ENCODE assay signal across 20 cellular contexts in genomic region chr15:25243800-25244097, GRCh38.
DNase-seq lines count a peak whose midpoint lies in the region; ATAC-seq and TF ChIP-seq lines count a peak whose summit lies in the region.
"Had no signal": no experiment of that assay in that cellular context is flagged by ENCODE, and none has a peak within 500 bp of the region (broad histone marks: within the 10 kb centered on the region; RNA-seq: fewer than 3 reads in every experiment).

No MANE protein-coding gene starts in this region.

- H3K4me3 ChIP-seq in upper lobe of right lung (no peak overlapping the region), prostate gland (no peak overlapping the region)
- H3K4me3 ChIP-seq: mucosa of descending colon, tibial nerve had no signal

- no peaks in the 10 kb centered on the region for H3K9me3 ChIP-seq in upper lobe of right lung
- H3K9me3 ChIP-seq in prostate gland, result no peaks in the 10 kb centered on the region

- peak; percentile 20 for DNase-seq in Right ventricle myocardium superior
- no peak for DNase-seq in Right ventricle myocardium inferior (ENCODE audit: missing footprints)
- DNase-seq in glutamatergic neuron, result peak; percentile 4
- peak; percentile 84 for DNase-seq in osteocyte (ENCODE audit: extremely low spot score, unreplicated experiment)
- DNase-seq in upper lobe of right lung, result peak; percentile 51
- DNase-seq in GM10266 (ENCODE audit: extremely low spot score), result no peak
- DNase-seq in prostate gland (ENCODE audit: low spot score), result no peak
- no peak for DNase-seq in G401 (ENCODE audit: low spot score)
- DNase-seq: activated CD4-positive, alpha-beta T cell treated with anti-CD3 and anti-CD28 coated beads, Interleukin-2, amount 10 ng/mL, durations not matched to agents 7 days and 5 days; activated T-cell treated with anti-CD3 and anti-CD28 coated beads, Interleukin-2, amount 50 U/mL, for 72 hours; Karpas-422; NCI-H1436; NCI-H2107; NCI-H446; stimulated activated CD4-positive, alpha-beta T cell treated with anti-CD3 and anti-CD28 coated beads, Interleukin-1b, Interleukin-23, amount 100 ng/mL, for 48 hours had no signal

- no peaks in the 10 kb centered on the region for H3K27me3 ChIP-seq in upper lobe of right lung
- no peaks in the 10 kb centered on the region for H3K27me3 ChIP-seq in prostate gland (replicated peaks; ENCODE audit: insufficient read depth)
- H3K27me3 ChIP-seq: tibial nerve had no signal

- H3K27me3 Mint-ChIP-seq in glutamatergic neuron (ENCODE audit: unreplicated experiment), result peaks cover 2% of the 10 kb centered on the region
- H3K27me3 Mint-ChIP-seq in osteocyte (ENCODE audit: unreplicated experiment), result no peaks in the 10 kb centered on the region
- H3K27me3 Mint-ChIP-seq: activated CD4-positive, alpha-beta T cell treated with anti-CD3 and anti-CD28 coated beads, Interleukin-2, amount 10 ng/mL, durations not matched to agents 7 days and 5 days; B cell; central memory CD8-positive, alpha-beta T cell had no signal

- H3K4me1 ChIP-seq in upper lobe of right lung (no peaks in the 10 kb centered on the region), prostate gland (replicated peaks) (no peaks in the 10 kb centered on the region)
- H3K4me1 ChIP-seq: tibial nerve had no signal

- in situ Hi-C loops in G401 (cut with HindIII; ENCODE audit: low sequenced_read_pairs), result no loop called here

- H3K9me3 Mint-ChIP-seq in glutamatergic neuron (ENCODE audit: unreplicated experiment) (peaks cover 2% of the 10 kb centered on the region), osteocyte (ENCODE audit: unreplicated experiment) (peaks cover 11% of the 10 kb centered on the region)
- H3K9me3 Mint-ChIP-seq: central memory CD8-positive, alpha-beta T cell had no signal

- ATAC-seq in Right ventricle myocardium superior (ENCODE audit: poor library complexity) (no peak), Right ventricle myocardium inferior (no peak), upper lobe of right lung (no peak)
- ATAC-seq: activated naive CD4-positive, alpha-beta T cell treated with anti-CD3 and anti-CD28 coated beads, Interleukin-2, amount 50 U/mL, for 72 hours; activated T-cell treated with anti-CD3 and anti-CD28 coated beads, Interleukin-2, amount 50 U/mL, for 72 hours; mucosa of descending colon had no signal

- TF ChIP-seq CTCF in glutamatergic neuron (IDR thresholded peaks at IDR 0.05; ENCODE audit: partially characterized antibody, unreplicated experiment) (no peak), osteocyte (IDR thresholded peaks at IDR 0.05) (no peak), upper lobe of right lung (IDR thresholded peaks at IDR 0.05) (no peak), GM10266 (IDR thresholded peaks at IDR 0.05; ENCODE audit: control insufficient read depth, insufficient read depth, low read depth, missing control alignments) (no peak), prostate gland (IDR thresholded peaks at IDR 0.05) (no peak)

- 93% methylated on average over 7 of the region's 7 CpGs for WGBS in prostate gland

- H3K4me3 Mint-ChIP-seq in glutamatergic neuron (ENCODE audit: unreplicated experiment) (no peak overlapping the region), osteocyte (ENCODE audit: unreplicated experiment) (no peak overlapping the region)
- H3K4me3 Mint-ChIP-seq: activated CD4-positive, alpha-beta T cell treated with anti-CD3 and anti-CD28 coated beads, Interleukin-2, amount 10 ng/mL, durations not matched to agents 7 days and 5 days; activated T-cell treated with anti-CD3 and anti-CD28 coated beads, Interleukin-2, amount 50 U/mL, for 72 hours; B cell; central memory CD8-positive, alpha-beta T cell had no signal

- H3K27ac ChIP-seq in upper lobe of right lung (no peak overlapping the region), prostate gland (no peak overlapping the region)
- H3K27ac ChIP-seq: tibial nerve had no signal

- H3K27ac Mint-ChIP-seq in glutamatergic neuron (ENCODE audit: unreplicated experiment) (no peak overlapping the region), osteocyte (ENCODE audit: unreplicated experiment) (no peak overlapping the region)
- H3K27ac Mint-ChIP-seq: activated CD4-positive, alpha-beta T cell treated with anti-CD3 and anti-CD28 coated beads, Interleukin-2, amount 10 ng/mL, durations not matched to agents 7 days and 5 days; activated naive CD4-positive, alpha-beta T cell treated with anti-CD3 and anti-CD28 coated beads, Interleukin-2, amount 50 U/mL, for 72 hours; activated T-cell treated with anti-CD3 and anti-CD28 coated beads, Interleukin-2, amount 50 U/mL, for 72 hours; B cell had no signal

- H3K36me3 Mint-ChIP-seq in glutamatergic neuron (ENCODE audit: unreplicated experiment) (peaks cover 4% of the 10 kb centered on the region), osteocyte (ENCODE audit: unreplicated experiment) (no peaks in the 10 kb centered on the region)

- intact Hi-C loops in Right ventricle myocardium superior (cut with DNase I), result no loop called here
- intact Hi-C loops in Right ventricle myocardium inferior (cut with DNase I), result no loop called here
- intact Hi-C loops in upper lobe of right lung (cut with DNase I), result no loop called here
- intact Hi-C loops in prostate gland (cut with DNase I), result no loop called here

- no peak for TF ChIP-seq POLR2A in prostate gland (IDR thresholded peaks at IDR 0.05)

- H3K4me1 Mint-ChIP-seq in glutamatergic neuron (ENCODE audit: low read depth, unreplicated experiment) (no peaks in the 10 kb centered on the region), osteocyte (ENCODE audit: unreplicated experiment) (no peaks in the 10 kb centered on the region)
- H3K4me1 Mint-ChIP-seq: activated CD4-positive, alpha-beta T cell treated with anti-CD3 and anti-CD28 coated beads, Interleukin-2, amount 10 ng/mL, durations not matched to agents 7 days and 5 days; B cell; central memory CD8-positive, alpha-beta T cell had no signal

- H3K36me3 ChIP-seq in upper lobe of right lung (no peaks in the 10 kb centered on the region), prostate gland (no peaks in the 10 kb centered on the region)
- H3K36me3 ChIP-seq: tibial nerve had no signal

Comparison
In these comparisons a context has a peak if more than half of its experiments do, and no peak if none do; other contexts are left out.
1. DNase-seq: peak in Right ventricle myocardium superior (single experiment), glutamatergic neuron (single experiment), osteocyte (single experiment) and upper lobe of right lung (single experiment); none in Right ventricle myocardium inferior (single experiment), GM10266 (single experiment), prostate gland (single experiment) and G401 (single experiment).